Comparison of ENCODE assay signal across 21 cellular contexts in genomic region chr19:8094336-8094735, GRCh38. TPM values are rescaled to one million over a fixed set of nuclear protein-coding genes. Genes with fewer than 3 reads are reported as not detected.
DNase-seq lines count a peak whose midpoint lies in the region; ATAC-seq and TF ChIP-seq lines count a peak whose summit lies in the region.
"Had no signal": no experiment of that assay in that cellular context is flagged by ENCODE, and none has a peak within 500 bp of the region (broad histone marks: within the 10 kb centered on the region; RNA-seq: fewer than 3 reads in every experiment).

No MANE protein-coding gene starts in this region.

- H3K27ac ChIP-seq in WERI-Rb-1 (no peak overlapping the region), lower lobe of right lung (no peak overlapping the region)
- H3K27ac ChIP-seq: 22Rv1, BLaER1, C4-2B, GM23248 had no signal

- peaks cover 30% of the 10 kb centered on the region for H3K36me3 ChIP-seq in WERI-Rb-1
- H3K36me3 ChIP-seq in lower lobe of right lung: no peaks in the 10 kb centered on the region
- H3K36me3 ChIP-seq: BLaER1 had no signal

- DNase-seq in activated effector memory CD4-positive, alpha-beta T cell treated with anti-CD3 and anti-CD28 coated beads, Interleukin-2, amount 50 U/mL, for 16 hours: peak; percentile 48
- no peak for DNase-seq in activated effector memory CD4-positive, alpha-beta T cell treated with Interleukin-2 at 50 U/mL for 16 hours
- DNase-seq in WERI-Rb-1: peak; percentile 30
- DNase-seq in lower lobe of right lung: peak; percentile 19
- no peak for DNase-seq in Right ventricle myocardium superior
- DNase-seq: Caco-2; CD4-positive, CD25-positive, alpha-beta regulatory T cell; CD8-positive, alpha-beta T cell; DMS79; EL; GDM1; GM23248; H7; HCEC 1CT had no signal

- no peaks in the 10 kb centered on the region for H3K4me1 ChIP-seq in lower lobe of right lung
- H3K4me1 ChIP-seq: Caco-2 had no signal

- intact Hi-C loops in lower lobe of right lung (cut with DNase I) (no loop called here), Right ventricle myocardium superior (cut with DNase I) (no loop called here)

- H3K27me3 ChIP-seq in WERI-Rb-1 (ENCODE audit: insufficient read depth, low read depth, severe bottlenecking) (no peaks in the 10 kb centered on the region), lower lobe of right lung (ENCODE audit: low read depth) (no peaks in the 10 kb centered on the region)
- H3K27me3 ChIP-seq: BLaER1 had no signal

- TF ChIP-seq CTCF in WERI-Rb-1 (IDR thresholded peaks at IDR 0.05; ENCODE audit: low read depth, low read length) (no peak), lower lobe of right lung (IDR thresholded peaks at IDR 0.05) (no peak)

- no peak for ATAC-seq in lower lobe of right lung
- no peak for ATAC-seq in Right ventricle myocardium superior (ENCODE audit: poor library complexity)
- no peak for ATAC-seq in HG02571 (IDR thresholded peaks at IDR 0.05; ENCODE audit: unreplicated experiment)
- ATAC-seq: CD8-positive, alpha-beta T cell; GM12878 had no signal

- H3K9me3 ChIP-seq in WERI-Rb-1 (ENCODE audit: severe bottlenecking) (peaks cover 18% of the 10 kb centered on the region), lower lobe of right lung (peaks cover 30% of the 10 kb centered on the region)

- no peak overlapping the region for H3K4me3 ChIP-seq in WERI-Rb-1 (ENCODE audit: low read depth, low read length)
- H3K4me3 ChIP-seq in lower lobe of right lung: no peak overlapping the region
- H3K4me3 ChIP-seq: BLaER1, GM12878, GM23248 had no signal

RNA-seq across cellular contexts. Expression of gene CCL25, which starts 41.8 kb away (rescaled TPM):
- total RNA-seq in lower lobe of right lung: not detected
- total RNA-seq in Right ventricle myocardium superior: not detected
- total RNA-seq: B cell; Caco-2; CD4-positive, CD25-positive, alpha-beta regulatory T cell; CD8-positive, alpha-beta T cell; GM23248; H1 had no signal

RNA-seq across cellular contexts. Expression of gene FBN3, which starts 55.1 kb away (rescaled TPM):
- total RNA-seq in lower lobe of right lung (7.0 TPM), Right ventricle myocardium superior (not detected)
- total RNA-seq: B cell, GM23248 had no signal

Comparison
In these comparisons a context has a peak if more than half of its experiments do, and no peak if none do; other contexts are left out.
1. DNase-seq: peak in activated effector memory CD4-positive, alpha-beta T cell treated with anti-CD3 and anti-CD28 coated beads, Interleukin-2, amount 50 U/mL, for 16 hours (single experiment), WERI-Rb-1 (single experiment) and lower lobe of right lung (single experiment); none in activated effector memory CD4-positive, alpha-beta T cell treated with Interleukin-2 at 50 U/mL for 16 hours (single experiment) and Right ventricle myocardium superior (single experiment).